In the genomic region with DNA sequence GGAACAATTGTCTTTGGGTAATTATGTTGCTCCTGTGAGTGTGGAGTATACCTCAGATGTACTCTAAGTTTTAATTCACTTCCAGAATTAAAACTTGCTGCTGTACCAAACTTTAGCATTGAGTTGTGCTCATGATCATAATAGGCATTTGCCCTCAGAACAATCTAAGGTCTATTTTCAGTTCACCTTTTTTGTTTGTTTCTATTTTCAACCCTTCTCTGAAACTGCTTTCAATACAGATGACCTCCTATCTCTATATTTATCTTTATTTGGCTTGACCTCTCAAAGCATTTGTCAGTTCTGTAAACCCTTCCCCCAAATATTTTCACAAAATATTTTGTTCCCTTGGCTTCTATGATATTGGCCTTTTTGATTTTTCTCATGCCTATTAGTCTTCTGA, we compare ENCODE assay signal across 20 cellular contexts.
DNase-seq lines count a peak whose midpoint lies in the region; ATAC-seq and TF ChIP-seq lines count a peak whose summit lies in the region.
"Had no signal": no experiment of that assay in that cellular context is flagged by ENCODE, and none has a peak within 500 bp of the region (broad histone marks: within the 10 kb centered on the region; RNA-seq: fewer than 3 reads in every experiment).

No MANE protein-coding gene starts in this region.

- peaks cover 0 to 4% of the 10 kb centered on the region in 2 donors for H3K9me3 ChIP-seq in left lung

- peak; percentile 70 for ATAC-seq in GM18505 (IDR thresholded peaks at IDR 0.05; ENCODE audit: unreplicated experiment)
- ATAC-seq in GM21390 (IDR thresholded peaks at IDR 0.05; ENCODE audit: unreplicated experiment), result peak; percentile 83
- ATAC-seq in HG02798 (IDR thresholded peaks at IDR 0.05; ENCODE audit: poor library complexity, unreplicated experiment), result peak; percentile 74
- ATAC-seq in HG03575 (IDR thresholded peaks at IDR 0.05; ENCODE audit: extremely low read depth, insufficient number of reproducible peaks, low FRiP score, unreplicated experiment), result peak; percentile 76
- ATAC-seq in HG03039 (IDR thresholded peaks at IDR 0.05; ENCODE audit: unreplicated experiment), result no peak
- ATAC-seq in HG02840 (IDR thresholded peaks at IDR 0.05; ENCODE audit: low FRiP score, unreplicated experiment), result no peak
- ATAC-seq in left lung, result no peak
- ATAC-seq: Panc1, SK-N-SH treated with all-trans-retinoic acid at 6 μM for 48 hours had no signal

- no peak for TF ChIP-seq CTCF in left lung (IDR thresholded peaks at IDR 0.05)

- no peaks in the 10 kb centered on the region for H3K36me3 ChIP-seq in left lung

- H3K4me3 ChIP-seq in left lung, result no peak overlapping the region

- no peaks in the 10 kb centered on the region for H3K4me1 ChIP-seq in left lung

- DNase-seq in left lung (no peak), foreskin melanocyte (no peak)
- DNase-seq: DMS79; KG1; NCI-H1092 treated with DMSO at 0.1 percent for 48 hours; NCI-H1436 treated with DMSO at 0.1 percent for 48 hours; NCI-H1930; NCI-H2227 treated with DMSO at 0.1 percent for 48 hours; NCI-H510A; NCI-H748 treated with DMSO at 0.1 percent for 48 hours; NK-92 treated with Interleukin-12 subunit alpha and Interleukin-12 subunit beta, amount 100 ng/mL, for 24 hours had no signal

- H3K27ac ChIP-seq in left lung, result no peak overlapping the region
- H3K27ac ChIP-seq: C4-2B had no signal

- no peaks in the 10 kb centered on the region for H3K27me3 ChIP-seq in left lung

- no peak for TF ChIP-seq POLR2A in GM18505 (IDR thresholded peaks at IDR 0.05; ENCODE audit: borderline replicate concordance, extremely low read depth, insufficient read depth, insufficient read length)

- intact Hi-C loops in left lung (cut with DNase I), result no loop called here

Comparison
In these comparisons a context has a peak if more than half of its experiments do, and no peak if none do; other contexts are left out.
1. ATAC-seq: peak in GM18505 (single experiment), GM21390 (single experiment), HG02798 (single experiment) and HG03575 (single experiment); none in HG03039 (single experiment), HG02840 (single experiment) and left lung (single experiment).